In genomic region chr16:1414532-1415265, GRCh38 we compare ENCODE assay signal across 8 cellular contexts. TPM values are rescaled to one million over a fixed set of nuclear protein-coding genes. Genes with fewer than 3 reads are reported as not detected.
DNase-seq lines count a peak whose midpoint lies in the region; ATAC-seq, FAIRE-seq and TF ChIP-seq lines count a peak whose summit lies in the region.

Gene UNKL, minus strand, starts transcription at chr16:1414704. Its CDS starts 13 bp downstream, at chr16:1414691.

- H3K9me3 ChIP-seq in heart right ventricle = no peaks in the 10 kb centered on the region

- WGBS in heart right ventricle, 2 donors = 3% methylated on average over 37 to 70 of the region's 72 CpGs

- no peak for FAIRE-seq in HTR-8/SVneo (lab: Jason Lieb, UNC)

- H3K27ac Mint-ChIP-seq in T-cell (peak within 1 kb of the TSS; percentile 88 to 89), type B pancreatic cell (peak within 1 kb of the TSS; percentile 98)
- peak within 1 kb of the TSS; percentile 84 for H3K27ac Mint-ChIP-seq in activated naive CD8-positive, alpha-beta T cell treated with anti-CD3 and anti-CD28 coated beads, Interleukin-2, amount 50 U/mL, for 24 hours

- intact Hi-C loops in heart right ventricle (cut with DNase I) = loop anchor here in 2 of 10 donors (5.0 to 10.0 kb wide), 2 partner anchors 60 to 102 kb away; partner anchors contain the start of gene CLCN7 (in 1 of the 2)
- intact Hi-C loops in posterior vena cava (cut with DNase I) = loop anchor here (10.0 kb wide), 2 partner anchors 50 to 120 kb away; partner anchors contain the start of gene TMEM204 (in 1 of the 2)

- H3K27ac ChIP-seq in heart right ventricle = peak within 1 kb of the TSS; percentile 75 to 93 (median 86)

- peak within 1 kb of the TSS; percentile 51 to 99 (median 92) for H3K4me3 ChIP-seq in heart right ventricle

- H3K36me3 Mint-ChIP-seq in T-cell (no peaks in the 10 kb centered on the region), type B pancreatic cell (no peaks in the 10 kb centered on the region)
- no peaks in the 10 kb centered on the region for H3K36me3 Mint-ChIP-seq in activated naive CD8-positive, alpha-beta T cell treated with anti-CD3 and anti-CD28 coated beads, Interleukin-2, amount 50 U/mL, for 24 hours (ENCODE audit: low read depth)

- H3K4me3 Mint-ChIP-seq in T-cell (peak within 1 kb of the TSS; percentile 81 to 84 (median 83)), type B pancreatic cell (peak within 1 kb of the TSS; percentile 89)
- H3K4me3 Mint-ChIP-seq in activated naive CD8-positive, alpha-beta T cell treated with anti-CD3 and anti-CD28 coated beads, Interleukin-2, amount 50 U/mL, for 24 hours = peak within 1 kb of the TSS; percentile 80

- peaks cover 24 to 28% (median 26%) of the 10 kb centered on the region in 3 donors for H3K4me1 Mint-ChIP-seq in T-cell
- H3K4me1 Mint-ChIP-seq in activated naive CD8-positive, alpha-beta T cell treated with anti-CD3 and anti-CD28 coated beads, Interleukin-2, amount 50 U/mL, for 24 hours = peaks cover 27% of the 10 kb centered on the region
- peaks cover 10% of the 10 kb centered on the region for H3K4me1 Mint-ChIP-seq in type B pancreatic cell (ENCODE audit: unreplicated experiment)

- no peaks in the 10 kb centered on the region for H3K27me3 ChIP-seq in heart right ventricle

- ATAC-seq in T-cell (replicated peaks in 1 of 4) = peak; percentile 73 to 77 (median 74)
- peak; percentile 62 for ATAC-seq in activated naive CD8-positive, alpha-beta T cell treated with anti-CD3 and anti-CD28 coated beads, Interleukin-2, amount 50 U/mL, for 24 hours
- ATAC-seq in heart right ventricle = peak in 6 of 8 donors; percentile 20 to 62 (median 50)

- H3K36me3 ChIP-seq in heart right ventricle = peaks cover 0 to 42% (median 3%) of the 10 kb centered on the region in 9 donors

- no peak for TF ChIP-seq CTCF in heart right ventricle (IDR thresholded peaks at IDR 0.05)
- TF ChIP-seq CTCF in type B pancreatic cell (conservative IDR thresholded peaks at IDR 0.05) = no peak

- peak; percentile 34 for DNase-seq in SKM-1 treated with dmso at 0.1 percent for 144 hours (lab: John Stamatoyannopoulos, UW; ENCODE audit: unreplicated experiment)
- DNase-seq in SKM-1 (lab: John Stamatoyannopoulos, UW; ENCODE audit: unreplicated experiment) = no peak
- DNase-seq in HTR-8/SVneo (ENCODE audit: insufficient read length, low spot score) = peak; percentile 70
- DNase-seq in T-cell = peak; percentile 65 to 87 (median 80)
- peak; percentile 86 for DNase-seq in activated naive CD8-positive, alpha-beta T cell treated with anti-CD3 and anti-CD28 coated beads, Interleukin-2, amount 50 U/mL, for 24 hours
- peak; percentile 78 to 87 for DNase-seq in heart right ventricle
- DNase-seq in posterior vena cava (ENCODE audit: low spot score) = peak; percentile 92
- DNase-seq in type B pancreatic cell (ENCODE audit: extremely low spot score, unreplicated experiment) = no peak

- CTCF ChIA-PET in T-cell (lab: Charles Lee) = no interaction called here

- POLR2A ChIA-PET in T-cell (lab: Charles Lee) = no interaction called here

- H3K9me3 Mint-ChIP-seq in T-cell = no peaks in the 10 kb centered on the region
- H3K9me3 Mint-ChIP-seq in activated naive CD8-positive, alpha-beta T cell treated with anti-CD3 and anti-CD28 coated beads, Interleukin-2, amount 50 U/mL, for 24 hours = no peaks in the 10 kb centered on the region
- no peaks in the 10 kb centered on the region for H3K9me3 Mint-ChIP-seq in type B pancreatic cell

- H3K27me3 Mint-ChIP-seq in T-cell (no peaks in the 10 kb centered on the region), type B pancreatic cell (no peaks in the 10 kb centered on the region)
- H3K27me3 Mint-ChIP-seq in activated naive CD8-positive, alpha-beta T cell treated with anti-CD3 and anti-CD28 coated beads, Interleukin-2, amount 50 U/mL, for 24 hours = no peaks in the 10 kb centered on the region

- H3K4me1 ChIP-seq in heart right ventricle = peaks cover 0 to 38% (median 20%) of the 10 kb centered on the region in 9 donors

RNA-seq across cellular contexts. Expression of gene UNKL, which starts in this region (rescaled TPM):
- total RNA-seq in T-cell = 100 to 1,000 TPM in 3 of 5 donors, 10 to 100 TPM in 2; 85.3 to 131 (median 113) TPM
- 10 to 100 TPM in 7 of 10 donors, 1 to 10 TPM in 3; 6.8 to 20.4 (median 11.4) TPM for total RNA-seq in heart right ventricle
- 10 to 100 TPM in 1 of 2 donors, 1 to 10 TPM in 1; 3.3 to 11.6 TPM for polyA plus RNA-seq in heart right ventricle
- 10 to 100 TPM in 1 of 2 donors, 1 to 10 TPM in 1; 9.9 to 11.3 TPM for total RNA-seq in posterior vena cava
- total RNA-seq in type B pancreatic cell (ENCODE audit: low replicate concordance) = 20.3 and 26.1 TPM in 2 replicates

Comparison
In these comparisons a context has a peak if more than half of its experiments do, and no peak if none do; other contexts are left out.
1. DNase-seq: peak in SKM-1 treated with dmso at 0.1 percent for 144 hours (single experiment), HTR-8/SVneo (single experiment), T-cell (34 of 34), activated naive CD8-positive, alpha-beta T cell treated with anti-CD3 and anti-CD28 coated beads, Interleukin-2, amount 50 U/mL, for 24 hours (single experiment), heart right ventricle (2 of 2) and posterior vena cava (single experiment); none in SKM-1 (single experiment) and type B pancreatic cell (single experiment).
2. Peak in every context shown above with its lines, with median percentiles within 50 percentile points of each other: ATAC-seq, H3K27ac Mint-ChIP-seq and H3K4me3 Mint-ChIP-seq.